ENCODE assay signal across 12 cellular contexts in the genomic region with DNA sequence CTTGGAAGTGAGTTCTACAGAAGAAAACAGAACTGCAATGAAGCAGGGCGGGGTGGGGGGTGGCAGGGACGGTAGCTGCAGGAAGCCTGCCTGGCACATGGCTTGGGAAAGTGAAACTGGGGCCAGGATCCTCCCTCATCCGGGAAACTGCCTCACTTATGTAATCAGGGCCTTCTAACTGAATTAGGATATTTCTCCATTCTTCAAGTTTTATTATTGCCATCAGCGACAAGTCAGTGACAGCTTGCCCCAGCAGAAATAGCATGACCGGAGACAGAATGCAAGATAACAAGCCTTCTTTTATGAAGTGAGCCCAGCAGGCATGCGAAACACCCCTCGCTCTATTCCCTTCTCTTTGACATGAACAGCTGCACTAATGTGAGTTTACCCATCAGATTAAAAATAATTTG.
DNase-seq lines count a peak whose midpoint lies in the region; ATAC-seq and TF ChIP-seq lines count a peak whose summit lies in the region.
"Had no signal": no experiment of that assay in that cellular context is flagged by ENCODE, and none has a peak within 500 bp of the region (broad histone marks: within the 10 kb centered on the region; RNA-seq: fewer than 3 reads in every experiment).

No MANE protein-coding gene starts in this region.

- H3K36me3 ChIP-seq in body of pancreas (replicated peaks in 1 of 2; ENCODE audit: insufficient read depth in 1 of 2, low read depth in 2 of 2) (no peaks in the 10 kb centered on the region), left lung (no peaks in the 10 kb centered on the region), thyroid gland (no peaks in the 10 kb centered on the region), esophagus muscularis mucosa (no peaks in the 10 kb centered on the region)

- H3K9me3 ChIP-seq in body of pancreas (no peaks in the 10 kb centered on the region), left lung (no peaks in the 10 kb centered on the region), thyroid gland (no peaks in the 10 kb centered on the region), esophagus muscularis mucosa (no peaks in the 10 kb centered on the region)
- H3K9me3 ChIP-seq: A549 had no signal

- H3K4me3 ChIP-seq in body of pancreas (no peak overlapping the region), left lung (no peak overlapping the region), thyroid gland (replicated peaks in 1 of 3) (no peak overlapping the region), esophagus muscularis mucosa (peak overlapping the region in 1 of 4 donors; percentile 10)
- H3K4me3 ChIP-seq: A549 had no signal

- DNase-seq in NCI-H2171 treated with DMSO at 0.1 percent for 48 hours (lab: John Stamatoyannopoulos, UW) (peak; percentile 35), NCI-H2171 (lab: John Stamatoyannopoulos, UW) (no peak), body of pancreas (peak in 2 of 4 donors; percentile 45 to 59), left lung (peak; percentile 71 to 82), thyroid gland (peak; percentile 33 to 46), esophagus muscularis mucosa (ENCODE audit: extremely low spot score) (no peak)
- DNase-seq: activated CD4-positive, CD25-positive, alpha-beta regulatory T cell; naive B cell; NCI-H1930 had no signal

- TF ChIP-seq POLR2A in body of pancreas (IDR thresholded peaks at IDR 0.05) (no peak), thyroid gland (IDR thresholded peaks at IDR 0.05) (no peak), esophagus muscularis mucosa (IDR thresholded peaks at IDR 0.05; ENCODE audit: low read depth) (no peak)

- no peaks in the 10 kb centered on the region for H3K27me3 ChIP-seq in body of pancreas
- no peaks in the 10 kb centered on the region for H3K27me3 ChIP-seq in left lung
- no peaks in the 10 kb centered on the region for H3K27me3 ChIP-seq in thyroid gland
- H3K27me3 ChIP-seq in esophagus muscularis mucosa, result no peaks in the 10 kb centered on the region

- 43 to 55% methylated on average over 6 to 7 of the region's 7 CpGs for WGBS in body of pancreas, 2 donors
- 62 to 65% methylated on average over 7 of the region's 7 CpGs for WGBS in thyroid gland, 2 donors
- 50% methylated on average over 6 of the region's 7 CpGs for WGBS in esophagus muscularis mucosa

- H3K4me1 ChIP-seq in body of pancreas (peaks cover 10% of the 10 kb centered on the region), left lung (peaks cover 0 to 8% of the 10 kb centered on the region in 2 donors), thyroid gland (peaks cover 0 to 16% of the 10 kb centered on the region in 2 donors), esophagus muscularis mucosa (peaks cover 7 to 10% (median 8%) of the 10 kb centered on the region in 4 donors)

- ATAC-seq in body of pancreas (peak; percentile 12), left lung (peak; percentile 73), GM19455 (IDR thresholded peaks at IDR 0.05; ENCODE audit: unreplicated experiment) (no peak), GM21529 (IDR thresholded peaks at IDR 0.05; ENCODE audit: unreplicated experiment) (no peak)
- ATAC-seq: A549 had no signal

- H3K27ac ChIP-seq in body of pancreas (peak overlapping the region in 1 of 4 donors; percentile 28), left lung (peak overlapping the region in 1 of 2 donors; percentile 16), thyroid gland (no peak overlapping the region), esophagus muscularis mucosa (replicated peaks in 1 of 4) (no peak overlapping the region)
- H3K27ac ChIP-seq: A549 had no signal

- no peak for TF ChIP-seq EP300 in esophagus muscularis mucosa (IDR thresholded peaks at IDR 0.05)

- TF ChIP-seq CTCF in body of pancreas (IDR thresholded peaks at IDR 0.05) (no peak), left lung (IDR thresholded peaks at IDR 0.05) (no peak), thyroid gland (IDR thresholded peaks at IDR 0.05) (no peak), esophagus muscularis mucosa (IDR thresholded peaks at IDR 0.05) (no peak)

- intact Hi-C loops in body of pancreas (cut with DNase I), result no loop called here
- intact Hi-C loops in left lung (cut with DNase I), result no loop called here
- intact Hi-C loops in thyroid gland (cut with DNase I), result no loop called here
- intact Hi-C loops in esophagus muscularis mucosa (cut with DNase I), result no loop called here

Comparison
In these comparisons a context has a peak if more than half of its experiments do, and no peak if none do; other contexts are left out.
1. DNase-seq: peak in NCI-H2171 treated with DMSO at 0.1 percent for 48 hours (single experiment), left lung (2 of 2) and thyroid gland (2 of 2); none in NCI-H2171 (single experiment) and esophagus muscularis mucosa (single experiment).
2. ATAC-seq: peak in body of pancreas (single experiment) and left lung (single experiment); none in GM19455 (single experiment) and GM21529 (single experiment).